In genomic region chr17:18260332-18261145, GRCh38 we compare ENCODE assay signal across 8 cellular contexts. TPM values are rescaled to one million over a fixed set of nuclear protein-coding genes. Genes with fewer than 3 reads are reported as not detected.
DNase-seq lines count a peak whose midpoint lies in the region; ATAC-seq and TF ChIP-seq lines count a peak whose summit lies in the region.

Gene MIEF2, plus strand, starts transcription at chr17:18260662. Its CDS starts 2,059 bp downstream, at chr17:18262721.

- no peaks in the 10 kb centered on the region for H3K27me3 ChIP-seq in esophagus squamous epithelium

- H3K9me3 ChIP-seq in esophagus squamous epithelium = no peaks in the 10 kb centered on the region

- TF ChIP-seq POLR2A in esophagus squamous epithelium (IDR thresholded peaks at IDR 0.05) = peak in 3 of 4 donors; percentile 27 to 69 (median 41)

- ATAC-seq in GM21619 (IDR thresholded peaks at IDR 0.05; ENCODE audit: unreplicated experiment) = peak; percentile 73

- intact Hi-C loops in esophagus squamous epithelium (cut with DNase I) = no loop called here

- peaks cover 13 to 45% (median 27%) of the 10 kb centered on the region in 3 donors for H3K36me3 ChIP-seq in esophagus squamous epithelium

- peak in 1 of 6 experiments; percentile 2 for TF ChIP-seq CTCF in esophagus squamous epithelium (IDR thresholded peaks at IDR 0.05)

- 2% methylated on average over 8 of the region's 72 CpGs; no CpG with 5 or more reads in 1 of the 2 donors for WGBS in esophagus squamous epithelium, 2 donors

- H3K27ac ChIP-seq in esophagus squamous epithelium = peak within 1 kb of the TSS; percentile 96 to 99 (median 97)

- peaks cover 44 to 59% (median 45%) of the 10 kb centered on the region in 3 donors for H3K4me1 ChIP-seq in esophagus squamous epithelium

- peak within 1 kb of the TSS; percentile 77 for H3K4me3 ChIP-seq in Jurkat, Clone E6-1 (ENCODE audit: low read length)
- H3K4me3 ChIP-seq in esophagus squamous epithelium = peak within 1 kb of the TSS; percentile 72 to 84 (median 80)

- DNase-seq in DMS153 treated with DMSO at 0.1 percent for 48 hours (lab: John Stamatoyannopoulos, UW; ENCODE audit: unreplicated experiment) (peak; percentile 41), esophagus squamous epithelium (lab: John Stamatoyannopoulos, UW) (peak; percentile 67), myocyte (ENCODE audit: low read depth) (peak; percentile 96)
- peak; percentile 92 for DNase-seq in Jurkat, Clone E6-1 (ENCODE audit: low read depth, low spot score)
- DNase-seq in activated T-cell treated with anti-CD3 and anti-CD28 coated beads, Interleukin-2, amount 50 U/mL, for 48 hours = peak; percentile 93 to 95
- peak; percentile 87 to 91 for DNase-seq in stimulated activated CD8-positive, alpha-beta memory T cell treated with anti-CD3 and anti-CD28 coated beads, Interleukin-7, amount 100 ng/mL, for 4 hours (ENCODE audit: low read depth in 2 of 2)

TF ChIP-seq in PFSK-1, 5 proteins besides CTCF, POLR2A, EP300 and RAD21:
- TF ChIP-seq POLR2AphosphoS5 (IDR thresholded peaks at IDR 0.05; ENCODE audit: low read depth, low read length) (no peak), SIN3A (IDR thresholded peaks at IDR 0.05; ENCODE audit: borderline replicate concordance, insufficient read depth, low read length) (peak; percentile 22; the same call in 1 of the 2 replicates), FOXP2 (optimal IDR thresholded peaks at IDR 0.05; ENCODE audit: borderline replicate concordance, extremely low read depth, extremely low read length, insufficient read depth) (peak; percentile 21)
- TF ChIP-seq, protein P1, sequence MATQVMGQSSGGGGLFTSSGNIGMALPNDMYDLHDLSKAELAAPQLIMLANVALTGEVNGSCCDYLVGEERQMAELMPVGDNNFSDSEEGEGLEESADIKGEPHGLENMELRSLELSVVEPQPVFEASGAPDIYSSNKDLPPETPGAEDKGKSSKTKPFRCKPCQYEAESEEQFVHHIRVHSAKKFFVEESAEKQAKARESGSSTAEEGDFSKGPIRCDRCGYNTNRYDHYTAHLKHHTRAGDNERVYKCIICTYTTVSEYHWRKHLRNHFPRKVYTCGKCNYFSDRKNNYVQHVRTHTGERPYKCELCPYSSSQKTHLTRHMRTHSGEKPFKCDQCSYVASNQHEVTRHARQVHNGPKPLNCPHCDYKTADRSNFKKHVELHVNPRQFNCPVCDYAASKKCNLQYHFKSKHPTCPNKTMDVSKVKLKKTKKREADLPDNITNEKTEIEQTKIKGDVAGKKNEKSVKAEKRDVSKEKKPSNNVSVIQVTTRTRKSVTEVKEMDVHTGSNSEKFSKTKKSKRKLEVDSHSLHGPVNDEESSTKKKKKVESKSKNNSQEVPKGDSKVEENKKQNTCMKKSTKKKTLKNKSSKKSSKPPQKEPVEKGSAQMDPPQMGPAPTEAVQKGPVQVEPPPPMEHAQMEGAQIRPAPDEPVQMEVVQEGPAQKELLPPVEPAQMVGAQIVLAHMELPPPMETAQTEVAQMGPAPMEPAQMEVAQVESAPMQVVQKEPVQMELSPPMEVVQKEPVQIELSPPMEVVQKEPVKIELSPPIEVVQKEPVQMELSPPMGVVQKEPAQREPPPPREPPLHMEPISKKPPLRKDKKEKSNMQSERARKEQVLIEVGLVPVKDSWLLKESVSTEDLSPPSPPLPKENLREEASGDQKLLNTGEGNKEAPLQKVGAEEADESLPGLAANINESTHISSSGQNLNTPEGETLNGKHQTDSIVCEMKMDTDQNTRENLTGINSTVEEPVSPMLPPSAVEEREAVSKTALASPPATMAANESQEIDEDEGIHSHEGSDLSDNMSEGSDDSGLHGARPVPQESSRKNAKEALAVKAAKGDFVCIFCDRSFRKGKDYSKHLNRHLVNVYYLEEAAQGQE (IDR thresholded peaks at IDR 0.05; ENCODE audit: insufficient read depth in 1 of 2, low read depth in 2 of 2, low read length in 2 of 2) = no peak

RNA-seq across cellular contexts. Expression of gene MIEF2, which starts in this region (rescaled TPM):
- 8.4 TPM for polyA plus RNA-seq in Jurkat, Clone E6-1 (2012; ENCODE audit: insufficient read depth, insufficient read length)
- polyA plus RNA-seq in PFSK-1 (2012; ENCODE audit: insufficient read length, low read depth) = 18.5 TPM
- total RNA-seq in esophagus squamous epithelium = 10 to 100 TPM in 1 of 4 donors, 1 to 10 TPM in 3; 5.5 to 16.1 (median 8.9) TPM
- 38.0 and 50.5 TPM in 2 replicates for total RNA-seq in myocyte
- 18.2 TPM for polyA plus RNA-seq in myocyte (2012)

Comparison
In these comparisons a context has a peak if more than half of its experiments do, and no peak if none do; other contexts are left out.
1. Peak in every context shown above with its lines: DNase-seq, ATAC-seq, H3K4me3 ChIP-seq and H3K27ac ChIP-seq.
2. DNase-seq: peak in every context shown above with its lines; median percentile 96 in myocyte; 94 in activated T-cell treated with anti-CD3 and anti-CD28 coated beads, Interleukin-2, amount 50 U/mL, for 48 hours; 92 in Jurkat, Clone E6-1; 89 in stimulated activated CD8-positive, alpha-beta memory T cell treated with anti-CD3 and anti-CD28 coated beads, Interleukin-7, amount 100 ng/mL, for 4 hours; 67 in esophagus squamous epithelium; 41 in DMS153 treated with DMSO at 0.1 percent for 48 hours.